25 cellular contexts compared by ENCODE assay signal in genomic region chr5:112125910-112126309, GRCh38.
DNase-seq lines count a peak whose midpoint lies in the region; ATAC-seq and TF ChIP-seq lines count a peak whose summit lies in the region.
"Had no signal": no experiment of that assay in that cellular context is flagged by ENCODE, and none has a peak within 500 bp of the region (broad histone marks: within the 10 kb centered on the region; RNA-seq: fewer than 3 reads in every experiment).

No MANE protein-coding gene starts in this region.

- H3K9me3 Mint-ChIP-seq in naive thymus-derived CD8-positive, alpha-beta T cell, result peaks cover 0 to 9% (median 5%) of the 10 kb centered on the region in 9 donors

- no peaks in the 10 kb centered on the region for H3K27me3 ChIP-seq in Peyer's patch
- H3K27me3 ChIP-seq: colonic mucosa, right atrium auricular region, spleen had no signal

- H3K4me3 ChIP-seq in Peyer's patch, result no peak overlapping the region
- H3K4me3 ChIP-seq: colonic mucosa, lower lobe of right lung, right atrium auricular region, SK-N-MC, spleen, suprapubic skin had no signal

- no peaks in the 10 kb centered on the region for H3K4me1 ChIP-seq in Peyer's patch
- H3K4me1 ChIP-seq: colonic mucosa, lower lobe of right lung, right atrium auricular region, spleen, suprapubic skin had no signal

- peak; percentile 91 for DNase-seq in DMS 273 treated with DMSO at 0.1 percent for 48 hours (lab: John Stamatoyannopoulos, UW)
- DNase-seq in NCI-H446 (lab: John Stamatoyannopoulos, UW), result peak; percentile 25 to 63
- peak; percentile 44 for DNase-seq in dedifferentiated amniotic fluid mesenchymal stem cell (ENCODE audit: extremely low spot score)
- peak; percentile 46 for DNase-seq in superior temporal gyrus (ENCODE audit: extremely low spot score)
- DNase-seq in naive thymus-derived CD8-positive, alpha-beta T cell, result no peak
- DNase-seq in Peyer's patch, result no peak
- DNase-seq: activated CD4-positive, alpha-beta T cell treated with anti-CD3 and anti-CD28 coated beads for 36 hours; activated naive CD4-positive, alpha-beta T cell treated with Interleukin-2 at 50 U/mL for 16 hours; activated T-cell treated with anti-CD3 and anti-CD28 coated beads, Interleukin-2, amount 50 U/mL, for 48 hours; amniotic stem cell; CD4-positive, alpha-beta T cell; colonic mucosa; effector memory CD8-positive, alpha-beta T cell; lower lobe of right lung; NCI-H1417; RPMI8226; spleen; stimulated activated CD4-positive, alpha-beta T cell treated with anti-CD3 and anti-CD28 coated beads, Interleukin-4, amount 100 ng/mL, for 1 hour had no signal

- H3K4me1 Mint-ChIP-seq in naive thymus-derived CD8-positive, alpha-beta T cell, result no peaks in the 10 kb centered on the region
- H3K4me1 Mint-ChIP-seq: activated CD4-positive, alpha-beta T cell treated with anti-CD3 and anti-CD28 coated beads for 36 hours; stimulated activated memory B cell treated with anti-CD40 and anti-IgM and Interleukin-4, amounts not matched to agents 10 μg/mL and 1 μg/mL and 100 μg/mL, for 72 hours had no signal

- peaks cover 0 to 38% (median 5%) of the 10 kb centered on the region in 5 donors for H3K27me3 Mint-ChIP-seq in naive thymus-derived CD8-positive, alpha-beta T cell

- TF ChIP-seq POLR2A in Peyer's patch (IDR thresholded peaks at IDR 0.05), result no peak

- H3K4me3 Mint-ChIP-seq in naive thymus-derived CD8-positive, alpha-beta T cell, result no peak overlapping the region
- H3K4me3 Mint-ChIP-seq: activated CD4-positive, alpha-beta T cell treated with anti-CD3 and anti-CD28 coated beads for 36 hours; CD4-positive, alpha-beta T cell; effector memory CD8-positive, alpha-beta T cell; nephron; stimulated activated memory B cell treated with anti-CD40 and anti-IgM and Interleukin-4, amounts not matched to agents 10 μg/mL and 1 μg/mL and 100 μg/mL, for 72 hours had no signal

- no peak overlapping the region for H3K27ac Mint-ChIP-seq in naive thymus-derived CD8-positive, alpha-beta T cell
- H3K27ac Mint-ChIP-seq: activated CD4-positive, alpha-beta T cell treated with anti-CD3 and anti-CD28 coated beads for 36 hours; CD4-positive, alpha-beta T cell; effector memory CD8-positive, alpha-beta T cell; stimulated activated memory B cell treated with anti-CD40 and anti-IgM and Interleukin-4, amounts not matched to agents 10 μg/mL and 1 μg/mL and 100 μg/mL, for 72 hours had no signal

- no peak overlapping the region for H3K27ac ChIP-seq in Peyer's patch
- H3K27ac ChIP-seq: colonic mucosa, lower lobe of right lung, right atrium auricular region, SK-N-MC, spleen, suprapubic skin had no signal

- no peak for TF ChIP-seq CTCF in Peyer's patch (IDR thresholded peaks at IDR 0.05)

- H3K36me3 Mint-ChIP-seq in naive thymus-derived CD8-positive, alpha-beta T cell, result peaks cover 0 to 5% (median 0%) of the 10 kb centered on the region in 3 donors
- H3K36me3 Mint-ChIP-seq: stimulated activated memory B cell treated with anti-CD40 and anti-IgM and Interleukin-4, amounts not matched to agents 10 μg/mL and 1 μg/mL and 100 μg/mL, for 72 hours had no signal

- ATAC-seq in HG03571 (IDR thresholded peaks at IDR 0.05; ENCODE audit: unreplicated experiment), result no peak
- ATAC-seq in naive thymus-derived CD8-positive, alpha-beta T cell, result no peak
- ATAC-seq: activated CD4-positive, alpha-beta T cell treated with anti-CD3 and anti-CD28 coated beads for 36 hours; effector memory CD8-positive, alpha-beta T cell; HCT116; lower lobe of right lung; stimulated activated memory B cell treated with anti-CD40 and anti-IgM and Interleukin-4, amounts not matched to agents 10 μg/mL and 1 μg/mL and 100 μg/mL, for 72 hours had no signal

- no peaks in the 10 kb centered on the region for H3K36me3 ChIP-seq in Peyer's patch
- H3K36me3 ChIP-seq: colonic mucosa, lower lobe of right lung, right atrium auricular region, spleen, suprapubic skin had no signal

- POLR2A ChIA-PET in naive thymus-derived CD8-positive, alpha-beta T cell (lab: Charles Lee), result no interaction called here

- no peaks in the 10 kb centered on the region for H3K9me3 ChIP-seq in Peyer's patch
- H3K9me3 ChIP-seq: colonic mucosa, suprapubic skin had no signal

Comparison
In these comparisons a context has a peak if more than half of its experiments do, and no peak if none do; other contexts are left out.
1. DNase-seq: peak in DMS 273 treated with DMSO at 0.1 percent for 48 hours (single experiment), NCI-H446 (2 of 2), dedifferentiated amniotic fluid mesenchymal stem cell (single experiment) and superior temporal gyrus (single experiment); none in naive thymus-derived CD8-positive, alpha-beta T cell (0 of 10) and Peyer's patch (0 of 3).